In the genomic region with DNA sequence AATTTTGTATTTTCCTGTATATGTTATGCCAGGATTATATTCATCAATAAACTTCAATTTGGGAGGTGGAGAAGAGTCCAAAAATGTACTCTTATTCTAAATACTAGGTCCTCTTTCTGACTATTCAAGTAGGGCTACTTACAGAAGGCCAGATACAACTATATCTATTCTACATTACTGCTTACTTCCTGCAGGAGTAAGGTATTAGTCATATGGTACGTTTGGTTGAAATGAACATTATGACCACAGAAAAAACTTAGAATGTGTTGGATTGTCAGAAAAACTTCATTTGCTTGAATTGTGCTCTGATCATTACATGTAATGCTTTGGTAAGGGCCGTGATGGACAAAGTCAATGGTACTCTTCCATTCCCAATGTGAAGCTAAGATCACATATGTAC, we compare ENCODE assay signal across 11 cellular contexts. TPM values are rescaled to one million over a fixed set of nuclear protein-coding genes. Genes with fewer than 3 reads are reported as not detected.
DNase-seq lines count a peak whose midpoint lies in the region; ATAC-seq and TF ChIP-seq lines count a peak whose summit lies in the region.
"Had no signal": no experiment of that assay in that cellular context is flagged by ENCODE, and none has a peak within 500 bp of the region (broad histone marks: within the 10 kb centered on the region; RNA-seq: fewer than 3 reads in every experiment).

No MANE protein-coding gene starts in this region.

- 76 to 85% methylated on average over 2 of the region's 2 CpGs for WGBS in aorta, 2 donors

- peaks cover 48% of the 10 kb centered on the region for H3K4me1 Mint-ChIP-seq in CD4-positive, alpha-beta T cell (ENCODE audit: low read depth)

- ATAC-seq in CD4-positive, alpha-beta T cell (ENCODE audit: poor library complexity), result peak; percentile 19
- ATAC-seq in GM19438 (IDR thresholded peaks at IDR 0.05; ENCODE audit: low read depth, unreplicated experiment) (peak; percentile 31), HG03354 (IDR thresholded peaks at IDR 0.05; ENCODE audit: poor library complexity, severe bottlenecking, unreplicated experiment) (peak; percentile 38), sciatic nerve (no peak), left colon (no peak), aorta (ENCODE audit: low FRiP score) (no peak)
- ATAC-seq: gastrocnemius medialis had no signal

- peak overlapping the region; percentile 83 for H3K27ac Mint-ChIP-seq in CD4-positive, alpha-beta T cell

- H3K36me3 ChIP-seq in aorta (ENCODE audit: control insufficient read depth in 1 of 2, insufficient read depth in 2 of 2, low read length in 1 of 2), result no peaks in the 10 kb centered on the region
- H3K36me3 ChIP-seq: BLaER1, gastrocnemius medialis had no signal

- no peak overlapping the region for H3K4me3 ChIP-seq in aorta (ENCODE audit: low read length in 2 of 2)
- H3K4me3 ChIP-seq: BLaER1, gastrocnemius medialis had no signal

- peak overlapping the region; percentile 22 for H3K4me3 Mint-ChIP-seq in CD4-positive, alpha-beta T cell

- H3K27me3 Mint-ChIP-seq in CD4-positive, alpha-beta T cell, result no peaks in the 10 kb centered on the region

- peaks cover 0 to 1% of the 10 kb centered on the region in 2 donors for H3K4me1 ChIP-seq in aorta (ENCODE audit: control insufficient read depth in 1 of 2, insufficient read depth in 2 of 2, low read length in 2 of 2)
- H3K4me1 ChIP-seq: gastrocnemius medialis had no signal

- POLR2A ChIA-PET in CD4-positive, alpha-beta T cell (lab: Charles Lee), result interaction anchor here (0.9 to 3.6 kb wide), 3 partner anchors 33 to 520 kb away, joined by 3 to 21 read pairs (median 11); a partner anchor contains a TSS

- TF ChIP-seq CTCF in CD4-positive, alpha-beta T cell (IDR thresholded peaks at IDR 0.05), result no peak

- no peaks in the 10 kb centered on the region for H3K9me3 Mint-ChIP-seq in CD4-positive, alpha-beta T cell

- H3K27ac ChIP-seq in CD4-positive, alpha-beta T cell (ENCODE audit: low read depth, low read length), result peak overlapping the region; percentile 55
- no peak overlapping the region for H3K27ac ChIP-seq in aorta (ENCODE audit: low read depth in 1 of 2, low read length in 2 of 2)
- H3K27ac ChIP-seq: BLaER1, gastrocnemius medialis had no signal

- intact Hi-C loops in CD4-positive, alpha-beta T cell (cut with DNase I, micrococcal nuclease), result loop anchor here in 1 of 2 experiments (10.0 kb wide), 1 partner anchor 51 kb away; no protein-coding TSS in a partner anchor
- intact Hi-C loops in sciatic nerve (cut with DNase I), result no loop called here
- intact Hi-C loops in left colon (cut with DNase I, micrococcal nuclease), result no loop called here
- intact Hi-C loops in aorta (cut with DNase I), result no loop called here

- H3K9me3 ChIP-seq in CD4-positive, alpha-beta T cell (ENCODE audit: control insufficient read depth, low read length), result no peaks in the 10 kb centered on the region
- H3K9me3 ChIP-seq in aorta (ENCODE audit: control insufficient read depth, low read length), result no peaks in the 10 kb centered on the region
- H3K9me3 ChIP-seq: BLaER1, gastrocnemius medialis had no signal

- no peak for DNase-seq in CD4-positive, alpha-beta T cell
- DNase-seq in amniotic epithelial cell (ENCODE audit: low read depth) (peak; percentile 8), sciatic nerve (ENCODE audit: low spot score) (no peak), cerebellar cortex (ENCODE audit: low spot score) (no peak), left colon (no peak), aorta (no peak)
- DNase-seq: gastrocnemius medialis, NCI-H2029 had no signal

- no peaks in the 10 kb centered on the region for H3K27me3 ChIP-seq in CD4-positive, alpha-beta T cell (ENCODE audit: control insufficient read depth, insufficient read depth, low read length)
- no peaks in the 10 kb centered on the region for H3K27me3 ChIP-seq in aorta (ENCODE audit: control insufficient read depth in 1 of 2, insufficient read depth in 2 of 2, low read length in 1 of 2)
- H3K27me3 ChIP-seq: BLaER1, gastrocnemius medialis had no signal

- CTCF ChIA-PET in CD4-positive, alpha-beta T cell (lab: Charles Lee), result interaction anchor here (1.1 to 1.5 kb wide), 4 partner anchors 13 to 39 kb away, joined by 3 to 5 read pairs (median 4); a partner anchor contains a TSS

- H3K36me3 Mint-ChIP-seq in CD4-positive, alpha-beta T cell (ENCODE audit: low read depth), result peaks cover 66% of the 10 kb centered on the region

RNA-seq across cellular contexts. Expression of a gene that starts 35.0 kb away (rescaled TPM):
- 10 to 100 TPM; 77.1 to 83.0 TPM for total RNA-seq in CD4-positive, alpha-beta T cell
- total RNA-seq in sciatic nerve (3.5 TPM), left colon (1 to 10 TPM; 1.7 to 2.3 TPM), aorta (1 to 10 TPM; 3.8 to 7.7 TPM)
- 1 to 10 TPM; 1.1 to 2.2 TPM for polyA plus RNA-seq in aorta

Comparison
In these comparisons a context has a peak if more than half of its experiments do, and no peak if none do; other contexts are left out.
1. ATAC-seq: peak in CD4-positive, alpha-beta T cell (single experiment), GM19438 (single experiment) and HG03354 (single experiment); none in sciatic nerve (single experiment), left colon (single experiment) and aorta (single experiment).
2. RNA of a gene that starts 35.0 kb away (total RNA-seq): 77.1 to 83.0 TPM in CD4-positive, alpha-beta T cell; 3.8 to 7.7 TPM in aorta, 3.5 TPM in sciatic nerve (single experiment) and 1.7 to 2.3 TPM in left colon; every median in the first group is over 4 times any median in the second.